Comparison of ENCODE assay signal across 1 cellular context in the genomic region with DNA sequence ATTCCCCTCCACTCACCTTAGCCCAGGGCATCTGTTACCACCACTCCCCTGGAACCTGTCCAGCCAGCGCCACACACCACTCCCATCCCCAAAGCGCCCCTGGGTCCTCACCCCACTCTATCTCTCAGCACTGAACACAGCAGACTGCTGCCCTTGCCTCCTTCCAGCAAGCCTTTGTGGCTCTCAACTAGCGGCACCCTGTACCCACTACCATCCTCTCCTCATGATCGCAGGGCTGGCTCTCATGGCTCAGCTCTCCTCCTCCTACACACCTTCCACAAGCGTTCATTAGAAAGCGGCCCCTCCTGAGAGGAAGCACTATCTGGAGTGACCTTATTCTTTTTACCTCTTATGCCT.
TF ChIP-seq lines count a peak whose summit lies in the region.

No MANE protein-coding gene starts in this region.

TF ChIP-seq in WTC11, 78 proteins besides CTCF, POLR2A, EP300 and RAD21 (continued from another document):
- no peak for TF ChIP-seq NR3C1 (CRISPR knock-in tag; conservative IDR thresholded peaks at IDR 0.05; ENCODE audit: low read depth)
- TF ChIP-seq, protein P1, sequence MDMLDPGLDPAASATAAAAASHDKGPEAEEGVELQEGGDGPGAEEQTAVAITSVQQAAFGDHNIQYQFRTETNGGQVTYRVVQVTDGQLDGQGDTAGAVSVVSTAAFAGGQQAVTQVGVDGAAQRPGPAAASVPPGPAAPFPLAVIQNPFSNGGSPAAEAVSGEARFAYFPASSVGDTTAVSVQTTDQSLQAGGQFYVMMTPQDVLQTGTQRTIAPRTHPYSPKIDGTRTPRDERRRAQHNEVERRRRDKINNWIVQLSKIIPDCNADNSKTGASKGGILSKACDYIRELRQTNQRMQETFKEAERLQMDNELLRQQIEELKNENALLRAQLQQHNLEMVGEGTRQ (CRISPR knock-in tag; IDR thresholded peaks at IDR 0.05), result no peak
- TF ChIP-seq NR2C2 (CRISPR knock-in tag; IDR thresholded peaks at IDR 0.05), result no peak
- TF ChIP-seq, protein P2, sequence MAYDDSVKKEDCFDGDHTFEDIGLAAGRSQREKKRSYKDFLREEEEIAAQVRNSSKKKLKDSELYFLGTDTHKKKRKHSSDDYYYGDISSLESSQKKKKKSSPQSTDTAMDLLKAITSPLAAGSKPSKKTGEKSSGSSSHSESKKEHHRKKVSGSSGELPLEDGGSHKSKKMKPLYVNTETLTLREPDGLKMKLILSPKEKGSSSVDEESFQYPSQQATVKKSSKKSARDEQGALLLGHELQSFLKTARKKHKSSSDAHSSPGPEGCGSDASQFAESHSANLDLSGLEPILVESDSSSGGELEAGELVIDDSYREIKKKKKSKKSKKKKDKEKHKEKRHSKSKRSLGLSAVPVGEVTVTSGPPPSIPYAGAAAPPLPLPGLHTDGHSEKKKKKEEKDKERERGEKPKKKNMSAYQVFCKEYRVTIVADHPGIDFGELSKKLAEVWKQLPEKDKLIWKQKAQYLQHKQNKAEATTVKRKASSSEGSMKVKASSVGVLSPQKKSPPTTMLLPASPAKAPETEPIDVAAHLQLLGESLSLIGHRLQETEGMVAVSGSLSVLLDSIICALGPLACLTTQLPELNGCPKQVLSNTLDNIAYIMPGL (CRISPR knock-in tag; IDR thresholded peaks at IDR 0.05), result no peak
- TF ChIP-seq, protein P3, sequence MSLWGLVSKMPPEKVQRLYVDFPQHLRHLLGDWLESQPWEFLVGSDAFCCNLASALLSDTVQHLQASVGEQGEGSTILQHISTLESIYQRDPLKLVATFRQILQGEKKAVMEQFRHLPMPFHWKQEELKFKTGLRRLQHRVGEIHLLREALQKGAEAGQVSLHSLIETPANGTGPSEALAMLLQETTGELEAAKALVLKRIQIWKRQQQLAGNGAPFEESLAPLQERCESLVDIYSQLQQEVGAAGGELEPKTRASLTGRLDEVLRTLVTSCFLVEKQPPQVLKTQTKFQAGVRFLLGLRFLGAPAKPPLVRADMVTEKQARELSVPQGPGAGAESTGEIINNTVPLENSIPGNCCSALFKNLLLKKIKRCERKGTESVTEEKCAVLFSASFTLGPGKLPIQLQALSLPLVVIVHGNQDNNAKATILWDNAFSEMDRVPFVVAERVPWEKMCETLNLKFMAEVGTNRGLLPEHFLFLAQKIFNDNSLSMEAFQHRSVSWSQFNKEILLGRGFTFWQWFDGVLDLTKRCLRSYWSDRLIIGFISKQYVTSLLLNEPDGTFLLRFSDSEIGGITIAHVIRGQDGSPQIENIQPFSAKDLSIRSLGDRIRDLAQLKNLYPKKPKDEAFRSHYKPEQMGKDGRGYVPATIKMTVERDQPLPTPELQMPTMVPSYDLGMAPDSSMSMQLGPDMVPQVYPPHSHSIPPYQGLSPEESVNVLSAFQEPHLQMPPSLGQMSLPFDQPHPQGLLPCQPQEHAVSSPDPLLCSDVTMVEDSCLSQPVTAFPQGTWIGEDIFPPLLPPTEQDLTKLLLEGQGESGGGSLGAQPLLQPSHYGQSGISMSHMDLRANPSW (CRISPR knock-in tag; conservative IDR thresholded peaks at IDR 0.05; ENCODE audit: low read depth), result no peak
- no peak for TF ChIP-seq ETV6 (CRISPR knock-in tag; IDR thresholded peaks at IDR 0.05)
- TF ChIP-seq, protein P4, sequence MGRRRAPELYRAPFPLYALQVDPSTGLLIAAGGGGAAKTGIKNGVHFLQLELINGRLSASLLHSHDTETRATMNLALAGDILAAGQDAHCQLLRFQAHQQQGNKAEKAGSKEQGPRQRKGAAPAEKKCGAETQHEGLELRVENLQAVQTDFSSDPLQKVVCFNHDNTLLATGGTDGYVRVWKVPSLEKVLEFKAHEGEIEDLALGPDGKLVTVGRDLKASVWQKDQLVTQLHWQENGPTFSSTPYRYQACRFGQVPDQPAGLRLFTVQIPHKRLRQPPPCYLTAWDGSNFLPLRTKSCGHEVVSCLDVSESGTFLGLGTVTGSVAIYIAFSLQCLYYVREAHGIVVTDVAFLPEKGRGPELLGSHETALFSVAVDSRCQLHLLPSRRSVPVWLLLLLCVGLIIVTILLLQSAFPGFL (CRISPR knock-in tag; IDR thresholded peaks at IDR 0.05; ENCODE audit: borderline replicate concordance), result no peak
- TF ChIP-seq, protein P5, sequence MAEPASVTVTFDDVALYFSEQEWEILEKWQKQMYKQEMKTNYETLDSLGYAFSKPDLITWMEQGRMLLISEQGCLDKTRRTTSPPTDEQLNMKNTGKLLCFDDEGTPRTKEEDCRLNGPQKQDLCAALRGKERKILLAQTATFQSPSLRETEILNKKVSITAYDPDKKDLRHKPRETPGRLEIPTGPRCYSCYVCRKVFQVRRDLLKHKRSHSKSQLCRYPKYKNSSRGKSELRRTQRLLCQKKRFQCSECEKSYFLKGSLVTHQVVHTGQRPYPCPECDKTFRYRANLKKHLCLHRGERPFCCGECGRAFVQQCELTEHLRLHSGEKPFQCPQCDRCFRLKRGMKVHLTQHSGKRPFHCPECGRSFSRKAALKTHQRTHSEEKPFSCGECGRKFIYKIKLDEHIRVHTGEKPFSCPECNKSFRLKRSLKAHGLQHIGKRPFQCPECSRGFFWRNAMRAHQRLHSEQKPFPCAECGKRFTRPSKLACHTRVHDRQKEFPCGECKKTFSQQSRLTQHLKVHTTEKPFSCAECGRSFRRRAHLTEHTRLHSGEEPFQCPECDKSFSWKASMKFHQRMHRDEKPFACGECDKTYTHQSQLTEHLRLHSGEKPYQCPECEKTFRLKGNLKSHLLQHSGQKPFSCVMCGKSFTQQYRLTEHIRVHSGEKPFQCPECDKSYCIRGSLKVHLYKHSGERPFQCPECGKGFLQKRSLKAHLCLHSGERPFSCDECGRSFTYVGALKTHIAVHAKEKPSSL (CRISPR knock-in tag; conservative IDR thresholded peaks at IDR 0.05), result no peak
